In the genomic region with DNA sequence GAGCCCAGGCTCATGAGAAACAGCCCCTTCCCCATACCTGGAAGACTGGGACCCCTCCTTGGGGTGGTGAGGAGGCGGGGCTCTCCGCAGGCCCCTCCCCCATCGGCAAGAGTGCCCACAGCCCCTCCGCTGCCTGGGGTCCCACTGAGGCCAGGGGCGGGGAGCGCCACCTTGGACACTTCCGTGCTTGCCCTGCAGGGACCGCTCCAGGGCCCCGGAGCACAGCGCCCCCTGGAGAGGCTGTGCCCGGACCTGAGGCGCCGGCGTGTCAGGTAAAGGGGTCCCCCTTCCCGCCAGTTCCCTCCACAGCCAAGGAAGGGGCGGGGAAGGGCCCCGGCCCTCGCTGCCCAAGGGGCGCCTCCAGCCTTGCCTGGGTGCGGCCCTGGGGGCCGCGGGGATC, we compare ENCODE assay signal across 1 cellular context.
TF ChIP-seq lines count a peak whose summit lies in the region.

No MANE protein-coding gene starts in this region.

TF ChIP-seq in WTC11, 78 proteins besides CTCF, POLR2A, EP300 and RAD21 (continued from another document):
- TF ChIP-seq ZNF281 (CRISPR knock-in tag; IDR thresholded peaks at IDR 0.05) = peak; percentile 63; the same call in 1 of the 2 replicates
- TF ChIP-seq ZNF138 (CRISPR knock-in tag; conservative IDR thresholded peaks at IDR 0.05) = peak; percentile 89
- peak; percentile 62; the same call in 1 of the 2 replicates for TF ChIP-seq CREB1 (CRISPR knock-in tag; IDR thresholded peaks at IDR 0.05)
- no peak for TF ChIP-seq SMAD3 (CRISPR knock-in tag; IDR thresholded peaks at IDR 0.05; ENCODE audit: borderline replicate concordance)
- no peak for TF ChIP-seq JAZF1 (CRISPR knock-in tag; IDR thresholded peaks at IDR 0.05)
- TF ChIP-seq, protein P1, sequence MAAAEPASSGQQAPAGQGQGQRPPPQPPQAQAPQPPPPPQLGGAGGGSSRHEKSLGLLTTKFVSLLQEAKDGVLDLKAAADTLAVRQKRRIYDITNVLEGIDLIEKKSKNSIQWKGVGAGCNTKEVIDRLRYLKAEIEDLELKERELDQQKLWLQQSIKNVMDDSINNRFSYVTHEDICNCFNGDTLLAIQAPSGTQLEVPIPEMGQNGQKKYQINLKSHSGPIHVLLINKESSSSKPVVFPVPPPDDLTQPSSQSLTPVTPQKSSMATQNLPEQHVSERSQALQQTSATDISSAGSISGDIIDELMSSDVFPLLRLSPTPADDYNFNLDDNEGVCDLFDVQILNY (CRISPR knock-in tag; IDR thresholded peaks at IDR 0.05) = peak; percentile 68
- no peak for TF ChIP-seq NFYB (CRISPR knock-in tag; conservative IDR thresholded peaks at IDR 0.05; ENCODE audit: low read depth)
- 0 out of 2 replicates have a peak, but pooled peaks have one; percentile 43 for TF ChIP-seq SP1 (CRISPR knock-in tag; conservative IDR thresholded peaks at IDR 0.05)
- TF ChIP-seq ZNF423 (CRISPR knock-in tag; IDR thresholded peaks at IDR 0.05) = peak; percentile 82
- peak; percentile 51; the same call in 1 of the 2 replicates for TF ChIP-seq ETV6 (CRISPR knock-in tag; IDR thresholded peaks at IDR 0.05)
- no peak for TF ChIP-seq ERG (CRISPR knock-in tag; IDR thresholded peaks at IDR 0.05)
